32 cellular contexts compared by ENCODE assay signal in genomic region chr13:37884674-37885073, GRCh38. TPM values are rescaled to one million over a fixed set of nuclear protein-coding genes. Genes with fewer than 3 reads are reported as not detected.
"Had no signal": no experiment of that assay in that cellular context is flagged by ENCODE, and none has a peak within 500 bp of the region (broad histone marks: within the 10 kb centered on the region; RNA-seq: fewer than 3 reads in every experiment).

No MANE protein-coding gene starts in this region.

- H3K4me1 ChIP-seq: esophagus squamous epithelium, gastrocnemius medialis, upper lobe of left lung had no signal

- H3K4me3 ChIP-seq: esophagus squamous epithelium, gastrocnemius medialis, hepatocyte, mucosa of descending colon, skin epidermis, upper lobe of left lung had no signal

- FAIRE-seq: bronchial epithelial cell, colon, endometrium, keratinocyte had no signal

- H3K36me3 Mint-ChIP-seq: activated naive CD8-positive, alpha-beta T cell treated with anti-CD3 and anti-CD28 coated beads for 36 hours had no signal

- H3K4me2 ChIP-seq: hepatocyte had no signal

- H3K4me1 Mint-ChIP-seq: activated naive CD8-positive, alpha-beta T cell treated with anti-CD3 and anti-CD28 coated beads for 36 hours; central memory CD8-positive, alpha-beta T cell had no signal

- H3K27ac ChIP-seq: epithelial cell of prostate, esophagus squamous epithelium, gastrocnemius medialis, hepatocyte, skin epidermis, upper lobe of left lung had no signal

- H3K4me3 Mint-ChIP-seq: activated naive CD4-positive, alpha-beta T cell treated with anti-CD3 and anti-CD28 coated beads for 36 hours; activated naive CD8-positive, alpha-beta T cell treated with anti-CD3 and anti-CD28 coated beads for 36 hours; activated T-helper 1 cell treated with anti-CD3 and anti-CD28 coated beads, Interleukin-12 subunit alpha, Interleukin-12 subunit beta, Interleukin-2, Interleukin-4 antibody, amounts not matched to agents 30 ng/mL and 10 ng/mL and 1 ng/mL, durations not matched to agents 14 hours and 24 hours and 36 hours; central memory CD8-positive, alpha-beta T cell; stimulated activated naive CD8-positive, alpha-beta T cell treated with anti-CD3 and anti-CD28 coated beads, Interleukin-15, Interleukin-2, amounts not matched to agents 100 ng/mL and 50 ng/mL, for 24 hours had no signal

- H3K9me3 ChIP-seq: esophagus squamous epithelium, gastrocnemius medialis, mucosa of descending colon, upper lobe of left lung had no signal

- H3K27me3 Mint-ChIP-seq: activated naive CD8-positive, alpha-beta T cell treated with anti-CD3 and anti-CD28 coated beads for 36 hours; central memory CD8-positive, alpha-beta T cell; stimulated activated naive CD8-positive, alpha-beta T cell treated with anti-CD3 and anti-CD28 coated beads, Interleukin-15, Interleukin-2, amounts not matched to agents 100 ng/mL and 50 ng/mL, for 24 hours had no signal

- H3K27ac Mint-ChIP-seq: activated naive CD4-positive, alpha-beta T cell treated with anti-CD3 and anti-CD28 coated beads for 36 hours; activated naive CD8-positive, alpha-beta T cell treated with anti-CD3 and anti-CD28 coated beads for 36 hours; activated T-helper 1 cell treated with anti-CD3 and anti-CD28 coated beads, Interleukin-12 subunit alpha, Interleukin-12 subunit beta, Interleukin-2, Interleukin-4 antibody, amounts not matched to agents 30 ng/mL and 10 ng/mL and 1 ng/mL, durations not matched to agents 14 hours and 24 hours and 36 hours; stimulated activated naive CD8-positive, alpha-beta T cell treated with anti-CD3 and anti-CD28 coated beads, Interleukin-15, Interleukin-2, amounts not matched to agents 100 ng/mL and 50 ng/mL, for 24 hours had no signal

- H3K9me3 Mint-ChIP-seq: activated naive CD8-positive, alpha-beta T cell treated with anti-CD3 and anti-CD28 coated beads for 36 hours; activated T-helper 1 cell treated with anti-CD3 and anti-CD28 coated beads, Interleukin-12 subunit alpha, Interleukin-12 subunit beta, Interleukin-2, Interleukin-4 antibody, amounts not matched to agents 30 ng/mL and 10 ng/mL and 1 ng/mL, durations not matched to agents 14 hours and 24 hours and 36 hours; stimulated activated naive CD8-positive, alpha-beta T cell treated with anti-CD3 and anti-CD28 coated beads, Interleukin-15, Interleukin-2, amounts not matched to agents 100 ng/mL and 50 ng/mL, for 24 hours had no signal

- H3K36me3 ChIP-seq: esophagus squamous epithelium, gastrocnemius medialis, upper lobe of left lung had no signal

- DNase-seq: activated CD4-positive, alpha-beta T cell treated with anti-CD3 and anti-CD28 coated beads for 48 hours; activated CD4-positive, alpha-beta T cell treated with anti-CD3 and anti-CD28 coated beads, Interleukin-2, amount 50 U/mL, for 48 hours; activated CD4-positive, CD25-positive, alpha-beta regulatory T cell; activated CD8-positive, alpha-beta memory T cell treated with anti-CD3 and anti-CD28 coated beads for 24 hours; activated effector memory CD4-positive, alpha-beta T cell treated with anti-CD3 and anti-CD28 coated beads, Interleukin-2, amount 50 U/mL, for 16 hours; activated naive CD4-positive, alpha-beta T cell treated with anti-CD3 and anti-CD28 coated beads for 36 hours; activated naive CD8-positive, alpha-beta T cell treated with anti-CD3 and anti-CD28 coated beads for 36 hours; effector CD8-positive, alpha-beta T cell; esophagus squamous epithelium; gastrocnemius medialis; glutamatergic neuron; left cardiac atrium; left ventricle myocardium superior; mucosa of descending colon; occipital lobe; posterior cingulate gyrus; stimulated activated CD4-positive, alpha-beta T cell treated with anti-CD3 and anti-CD28 coated beads, Interleukin-12 subunit alpha, Interleukin-12 subunit beta, amount 100 ng/mL, for 4 hours; stimulated activated CD4-positive, alpha-beta T cell treated with anti-CD3 and anti-CD28 coated beads, Interleukin-4, amount 100 ng/mL, for 1 hour; upper lobe of left lung had no signal

- ATAC-seq: gastrocnemius medialis, left cardiac atrium, left ventricle myocardium superior, mucosa of descending colon, sciatic nerve had no signal

- H3K27me3 ChIP-seq: esophagus squamous epithelium, gastrocnemius medialis, hepatocyte, upper lobe of left lung had no signal

RNA-seq across cellular contexts. Expression of gene TRPC4, which starts 15.1 kb away (rescaled TPM):
- total RNA-seq: activated naive CD4-positive, alpha-beta T cell treated with anti-CD3 and anti-CD28 coated beads for 36 hours; activated naive CD8-positive, alpha-beta T cell treated with anti-CD3 and anti-CD28 coated beads for 36 hours; activated T-helper 1 cell treated with anti-CD3 and anti-CD28 coated beads, Interleukin-12 subunit alpha, Interleukin-12 subunit beta, Interleukin-2, Interleukin-4 antibody, amounts not matched to agents 30 ng/mL and 10 ng/mL and 1 ng/mL, durations not matched to agents 14 hours and 24 hours and 36 hours; dermis microvascular lymphatic vessel endothelial cell; T-helper 1 cell treated with Interleukin-12 subunit alpha and Interleukin-12 subunit beta and Interleukin-4 antibody, amounts not matched to agents 30 ng/mL and 1 ng/mL, for 36 hours had no signal
- polyA plus RNA-seq: keratinocyte had no signal
